In the genomic region with DNA sequence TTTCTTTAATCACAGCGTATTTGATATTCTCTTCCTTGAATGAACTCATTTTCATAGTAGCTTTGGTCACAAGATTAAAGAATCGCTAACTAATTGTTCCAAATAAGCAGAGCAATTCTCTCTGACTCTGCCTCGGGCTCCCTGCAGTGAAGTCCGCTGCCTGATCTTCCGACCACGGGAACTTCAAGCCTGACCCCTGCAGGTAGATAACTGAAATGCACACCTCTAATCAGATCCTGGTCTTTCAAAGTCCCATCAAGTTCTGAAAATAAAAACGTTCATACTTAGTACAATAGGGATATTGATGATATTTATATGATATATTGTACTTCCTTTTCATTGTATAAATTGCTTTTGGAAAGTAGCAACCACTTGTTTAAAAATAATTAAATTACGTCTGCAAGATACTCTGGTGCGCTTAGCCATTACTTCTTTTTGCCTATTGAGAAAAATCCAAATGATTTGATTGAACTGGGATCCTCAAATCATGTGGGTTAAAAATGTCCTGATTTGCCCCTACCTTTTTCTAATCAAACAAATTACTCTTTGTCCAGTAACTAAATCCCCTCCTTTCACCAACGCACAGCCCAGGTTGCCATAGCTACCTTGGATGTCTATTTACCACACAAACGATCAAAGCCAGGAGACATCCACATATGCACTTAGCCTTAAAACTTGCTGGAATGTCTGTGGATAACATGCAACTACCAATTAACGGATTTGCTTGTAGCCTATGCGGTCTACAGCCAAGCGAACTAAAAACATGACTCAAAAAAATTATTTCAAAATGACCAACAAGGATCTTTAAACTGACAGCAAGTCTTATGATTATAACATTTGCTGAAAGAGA, we compare ENCODE assay signal across 8 cellular contexts. TPM values are rescaled to one million over a fixed set of nuclear protein-coding genes. Genes with fewer than 3 reads are reported as not detected.
DNase-seq lines count a peak whose midpoint lies in the region; ATAC-seq, FAIRE-seq and TF ChIP-seq lines count a peak whose summit lies in the region.

No MANE protein-coding gene starts in this region.

- FAIRE-seq in H54 (lab: Jason Lieb, UNC) = no peak

- intact Hi-C loops in left ventricle myocardium inferior (cut with micrococcal nuclease) (no loop called here), gastrocnemius medialis (cut with DNase I; ENCODE audit: low total_unique reads) (no loop called here)

- H3K4me1 ChIP-seq in left ventricle myocardium inferior = no peaks in the 10 kb centered on the region
- H3K4me1 ChIP-seq in gastrocnemius medialis = no peaks in the 10 kb centered on the region

- H3K27ac ChIP-seq in left ventricle myocardium inferior (replicated peaks) = peak overlapping the region; percentile 16
- H3K27ac ChIP-seq in gastrocnemius medialis = no peak overlapping the region

- no peaks in the 10 kb centered on the region for H3K9me3 ChIP-seq in left ventricle myocardium inferior (replicated peaks)
- H3K9me3 ChIP-seq in gastrocnemius medialis = no peaks in the 10 kb centered on the region

- DNase-seq in GM03348 (ENCODE audit: low spot score) = peak; percentile 41
- peak; percentile 24 for DNase-seq in NCI-H1092 (lab: John Stamatoyannopoulos, UW)
- no peak for DNase-seq in left ventricle myocardium inferior
- peak; percentile 5 to 16 for DNase-seq in gastrocnemius medialis
- no peak for DNase-seq in stimulated activated CD4-positive, alpha-beta T cell treated with anti-CD3 and anti-CD28 coated beads, Interleukin-12 subunit alpha, Interleukin-12 subunit beta, amount 100 ng/mL, for 4 hours
- no peak for DNase-seq in H54 (ENCODE audit: insufficient read length, low spot score)

- H3K4me3 ChIP-seq in WI38 (ENCODE audit: low read depth, low read length) = no peak overlapping the region
- peak overlapping the region; percentile 75 for H3K4me3 ChIP-seq in left ventricle myocardium inferior
- peak overlapping the region in 2 of 4 donors; percentile 4 to 31 for H3K4me3 ChIP-seq in gastrocnemius medialis

- H3K27me3 ChIP-seq in left ventricle myocardium inferior (ENCODE audit: low read depth) (no peaks in the 10 kb centered on the region), gastrocnemius medialis (peaks cover 2 to 22% (median 11%) of the 10 kb centered on the region in 3 donors)

- in situ Hi-C loops in gastrocnemius medialis (cut with MboI; ENCODE audit: low sequenced_read_pairs in 4 of 4) = loop anchor here (5.0 to 25.0 kb wide), 2 partner anchors 424 to 429 kb away; no protein-coding TSS in a partner anchor

- H3K36me3 ChIP-seq in left ventricle myocardium inferior (no peaks in the 10 kb centered on the region), gastrocnemius medialis (no peaks in the 10 kb centered on the region)

- TF ChIP-seq CTCF in WI38 (IDR thresholded peaks at IDR 0.05; ENCODE audit: low read depth, low read length) (peak; percentile 33; the same call in 1 of the 2 replicates), left ventricle myocardium inferior (IDR thresholded peaks at IDR 0.05; ENCODE audit: borderline replicate concordance) (peak; percentile 69), gastrocnemius medialis (IDR thresholded peaks at IDR 0.05 in 4 of 5, conservative IDR thresholded peaks at IDR 0.05 in 1 of 5) (peak; percentile 18 to 63 (median 40))

- TF ChIP-seq POLR2A in gastrocnemius medialis (IDR thresholded peaks at IDR 0.05) = no peak
- no peak for TF ChIP-seq POLR2A in H54 (IDR thresholded peaks at IDR 0.05; ENCODE audit: low read depth, low read length)

- peak; percentile 82 for ATAC-seq in GM21717 (IDR thresholded peaks at IDR 0.05; ENCODE audit: unreplicated experiment)
- ATAC-seq in gastrocnemius medialis = peak; percentile 53 to 56

RNA-seq across cellular contexts. Expression of a gene that starts 4.2 kb away (rescaled TPM):
- total RNA-seq in left ventricle myocardium inferior (9.4 TPM), gastrocnemius medialis (1 to 10 TPM in 3 of 4 donors, under 1 TPM in 1; 0.91 to 1.9 (median 1.8) TPM)

Comparison
In these comparisons a context has a peak if more than half of its experiments do, and no peak if none do; other contexts are left out.
1. DNase-seq: peak in GM03348 (single experiment), NCI-H1092 (single experiment) and gastrocnemius medialis (2 of 2); none in left ventricle myocardium inferior (single experiment), stimulated activated CD4-positive, alpha-beta T cell treated with anti-CD3 and anti-CD28 coated beads, Interleukin-12 subunit alpha, Interleukin-12 subunit beta, amount 100 ng/mL, for 4 hours (single experiment) and H54 (single experiment).
2. Peak in every context shown above with its lines, with median percentiles within 50 percentile points of each other: CTCF ChIP-seq.